Comparison of ENCODE assay signal across 10 cellular contexts in genomic region chr1:246108278-246108925, GRCh38.
"Had no signal": no experiment of that assay in that cellular context is flagged by ENCODE, and none has a peak within 500 bp of the region (broad histone marks: within the 10 kb centered on the region; RNA-seq: fewer than 3 reads in every experiment).

No MANE protein-coding gene starts in this region.

- H3K4me1 ChIP-seq: tibial artery had no signal

- ATAC-seq: activated T-cell treated with anti-CD3 and anti-CD28 coated beads, Interleukin-2, amount 50 U/mL, for 72 hours; natural killer cell had no signal

- H3K4me3 ChIP-seq: esophagus muscularis mucosa, ovary, tibial artery had no signal

- H3K27ac ChIP-seq: ovary, tibial artery had no signal

- H3K36me3 ChIP-seq: esophagus muscularis mucosa, ovary, tibial artery had no signal

- DNase-seq: activated CD4-positive, alpha-beta memory T cell treated with anti-CD3 and anti-CD28 coated beads, Interleukin-2, amount 10 ng/mL, durations not matched to agents 7 days and 5 days; activated gamma-delta T cell treated with Interleukin-2 at 50 U/mL for 16 hours; activated naive CD8-positive, alpha-beta T cell treated with anti-CD3 and anti-CD28 coated beads for 36 hours; activated T-cell treated with anti-CD3 and anti-CD28 coated beads, Interleukin-2, amount 50 U/mL, for 72 hours; glutamatergic neuron; natural killer cell; ovary; T-helper 9 cell; tibial artery had no signal

- H3K9me3 Mint-ChIP-seq: activated naive CD8-positive, alpha-beta T cell treated with anti-CD3 and anti-CD28 coated beads for 36 hours; natural killer cell had no signal

- H3K27ac Mint-ChIP-seq: activated CD4-positive, alpha-beta memory T cell treated with anti-CD3 and anti-CD28 coated beads, Interleukin-2, amount 10 ng/mL, durations not matched to agents 7 days and 5 days; activated naive CD8-positive, alpha-beta T cell treated with anti-CD3 and anti-CD28 coated beads for 36 hours; activated T-cell treated with anti-CD3 and anti-CD28 coated beads, Interleukin-2, amount 50 U/mL, for 72 hours; natural killer cell had no signal

- H3K4me3 Mint-ChIP-seq: activated CD4-positive, alpha-beta memory T cell treated with anti-CD3 and anti-CD28 coated beads, Interleukin-2, amount 10 ng/mL, durations not matched to agents 7 days and 5 days; activated naive CD8-positive, alpha-beta T cell treated with anti-CD3 and anti-CD28 coated beads for 36 hours; activated T-cell treated with anti-CD3 and anti-CD28 coated beads, Interleukin-2, amount 50 U/mL, for 72 hours; natural killer cell had no signal

- H3K27me3 ChIP-seq: esophagus muscularis mucosa, ovary, tibial artery had no signal

- H3K27me3 Mint-ChIP-seq: activated CD4-positive, alpha-beta memory T cell treated with anti-CD3 and anti-CD28 coated beads, Interleukin-2, amount 10 ng/mL, durations not matched to agents 7 days and 5 days; activated naive CD8-positive, alpha-beta T cell treated with anti-CD3 and anti-CD28 coated beads for 36 hours had no signal

- H3K4me1 Mint-ChIP-seq: activated CD4-positive, alpha-beta memory T cell treated with anti-CD3 and anti-CD28 coated beads, Interleukin-2, amount 10 ng/mL, durations not matched to agents 7 days and 5 days; activated naive CD8-positive, alpha-beta T cell treated with anti-CD3 and anti-CD28 coated beads for 36 hours had no signal

- H3K36me3 Mint-ChIP-seq: natural killer cell had no signal

- H3K9me3 ChIP-seq: esophagus muscularis mucosa, ovary, tibial artery had no signal
